8 cellular contexts compared by ENCODE assay signal in the genomic region with DNA sequence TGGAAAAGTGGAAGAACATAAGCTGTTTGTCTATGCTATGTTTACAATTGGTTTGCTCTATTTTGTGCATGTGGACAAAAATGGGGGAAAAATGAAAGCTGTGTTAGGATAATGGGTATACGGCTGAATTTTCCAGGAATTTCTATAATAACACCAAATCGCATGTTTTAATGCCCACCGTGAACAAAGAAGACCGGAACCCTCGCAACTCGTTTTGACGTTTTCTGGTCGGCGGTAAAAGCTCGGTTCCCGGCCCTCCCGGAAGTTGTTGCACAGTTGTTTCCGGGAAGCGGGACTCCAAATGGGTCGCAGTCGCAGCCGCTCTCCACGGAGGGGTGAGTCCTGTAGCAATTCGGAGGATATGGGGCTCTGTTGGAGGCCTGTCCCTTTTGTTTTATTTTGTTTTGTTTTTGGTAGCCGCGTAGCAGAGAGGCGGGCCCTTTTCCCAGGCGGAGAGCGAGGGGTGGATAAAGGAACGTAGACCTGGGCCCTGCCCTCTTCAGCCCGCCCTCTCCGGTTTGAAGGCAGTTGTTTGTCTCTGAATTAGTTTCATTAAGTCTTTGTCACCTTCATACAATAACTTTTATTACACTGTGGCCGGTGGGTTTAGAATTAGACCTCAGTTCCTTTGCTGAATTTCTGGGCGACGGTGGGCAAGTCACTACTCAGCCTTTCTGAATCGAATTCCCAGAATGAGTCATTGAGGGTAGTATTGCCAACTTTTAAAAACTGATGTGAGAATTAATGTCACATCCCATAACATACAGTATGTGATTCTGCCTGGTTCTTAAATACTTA. TPM values are rescaled to one million over a fixed set of nuclear protein-coding genes. Genes with fewer than 3 reads are reported as not detected.
DNase-seq lines count a peak whose midpoint lies in the region; ATAC-seq and TF ChIP-seq lines count a peak whose summit lies in the region.

A gene with protein sequence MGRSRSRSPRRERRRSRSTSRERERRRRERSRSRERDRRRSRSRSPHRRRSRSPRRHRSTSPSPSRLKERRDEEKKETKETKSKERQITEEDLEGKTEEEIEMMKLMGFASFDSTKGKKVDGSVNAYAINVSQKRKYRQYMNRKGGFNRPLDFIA (plus strand): TSS at position 273 of the 798 bp plus-strand sequence. CDS start 29 bp downstream, at position 302.

- peak within 1 kb of the TSS; percentile 99 for H2AFZ ChIP-seq in HCT116 (ENCODE audit: low read depth, low read length, poor library complexity, severe bottlenecking)

- RAD21 ChIA-PET in HCT116 (lab: Charles Lee; ENCODE audit: low non-redundant PET in 1 of 2, low total read pairs in 2 of 2, uncharacterized antibody in 2 of 2, unreplicated experiment in 2 of 2) = interaction anchor here (0.7 to 1.3 kb wide), 2 partner anchors 169 kb away, joined by 3 to 4 read pairs; no protein-coding TSS in a partner anchor

- no peaks in the 10 kb centered on the region for H4K20me1 ChIP-seq in HCT116 (ENCODE audit: insufficient read depth)

- peak within 1 kb of the TSS; percentile 76 for H3K9ac ChIP-seq in HCT116 (ENCODE audit: low read length)

- peak within 1 kb of the TSS; percentile 80 for H3K4me2 ChIP-seq in HCT116 (ENCODE audit: low read length)

- CTCF ChIA-PET in HCT116 (lab: Charles Lee) = interaction anchor here (2.8 kb wide), 1 partner anchor 169 kb away, joined by 18 read pairs; no protein-coding TSS in a partner anchor

- H3K79me2 ChIP-seq in HCT116 (ENCODE audit: insufficient read depth, low read length) = peaks cover 26% of the 10 kb centered on the region

- DNase-seq in EH (ENCODE audit: low read depth) (peak; percentile 82), HCT116 (ENCODE audit: low read depth, low spot score) (peak; percentile 67), NCI-H187 treated with DMSO at 0.1 percent for 48 hours (lab: John Stamatoyannopoulos, UW) (peak; percentile 53), T-helper 22 cell (ENCODE audit: low read depth) (peak; percentile 61), anterior cingulate cortex (lab: John Stamatoyannopoulos, UW) (peak in 57 of 58 donors; percentile 16 to 90 (median 67)), right atrium auricular region (ENCODE audit: low spot score) (peak; percentile 83), prostate gland (ENCODE audit: low spot score) (peak; percentile 65)

- no peaks in the 10 kb centered on the region for H3K9me2 ChIP-seq in HCT116 (ENCODE audit: insufficient read depth)

- POLR2A ChIA-PET in HCT116 (lab: Charles Lee) = interaction anchor here (0.9 to 1.0 kb wide), 2 partner anchors 20 to 21 kb away, joined by 3 to 4 read pairs; a partner anchor contains a TSS

- no peaks in the 10 kb centered on the region for H3K9me3 ChIP-seq in HCT116 (ENCODE audit: control insufficient read depth in 1 of 2, insufficient read depth in 1 of 2, low read depth in 1 of 2, low read length in 2 of 2)
- H3K9me3 ChIP-seq in right atrium auricular region = no peaks in the 10 kb centered on the region
- no peaks in the 10 kb centered on the region for H3K9me3 ChIP-seq in prostate gland

- H3K27me3 ChIP-seq in HCT116 (ENCODE audit: insufficient read depth, low read length) = no peaks in the 10 kb centered on the region
- H3K27me3 ChIP-seq in right atrium auricular region = no peaks in the 10 kb centered on the region
- H3K27me3 ChIP-seq in prostate gland (replicated peaks; ENCODE audit: insufficient read depth) = no peaks in the 10 kb centered on the region

- no peak for TF ChIP-seq POLR2A in HCT116 (IDR thresholded peaks at IDR 0.05; ENCODE audit: borderline replicate concordance, extremely low read depth, insufficient read depth, insufficient read length)
- TF ChIP-seq POLR2A in prostate gland (IDR thresholded peaks at IDR 0.05) = peak; percentile 20

- H3K36me3 ChIP-seq in HCT116 (ENCODE audit: control insufficient read depth in 1 of 2, insufficient read depth in 2 of 2, low read length in 2 of 2) (peaks cover 3 to 19% of the 10 kb centered on the region in 2 experiments; a peak in 3 of 4 replicates), right atrium auricular region (peaks cover 22% of the 10 kb centered on the region), prostate gland (no peaks in the 10 kb centered on the region), urinary bladder (ENCODE audit: insufficient read depth) (peaks cover 3% of the 10 kb centered on the region)

- H3K4me3 ChIP-seq in HCT116 (replicated peaks in 1 of 2; ENCODE audit: low read depth in 1 of 2, low read length in 2 of 2) (peak within 1 kb of the TSS; percentile 71 to 89), right atrium auricular region (peak within 1 kb of the TSS; percentile 71 to 79), prostate gland (peak within 1 kb of the TSS; percentile 54 to 61), urinary bladder (ENCODE audit: low read depth, low read length) (peak within 1 kb of the TSS; percentile 68)

- TF ChIP-seq CTCF in HCT116 (IDR thresholded peaks at IDR 0.05 in 2 of 3, conservative IDR thresholded peaks at IDR 0.05 in 1 of 3; ENCODE audit: borderline replicate concordance in 1 of 3, insufficient read depth in 1 of 3, low read depth in 2 of 3, low read length in 2 of 3) (no peak), right atrium auricular region (IDR thresholded peaks at IDR 0.05) (no peak), prostate gland (IDR thresholded peaks at IDR 0.05) (no peak)

- peak; percentile 90 for ATAC-seq in HCT116

- H3K4me1 ChIP-seq in HCT116 (ENCODE audit: control insufficient read depth in 1 of 2, insufficient read depth in 2 of 2, low read length in 2 of 2) (peaks cover 10 to 12% of the 10 kb centered on the region in 2 experiments), right atrium auricular region (peaks cover 0 to 13% of the 10 kb centered on the region in 2 donors), prostate gland (replicated peaks) (no peaks in the 10 kb centered on the region), urinary bladder (ENCODE audit: insufficient read depth) (peaks cover 2% of the 10 kb centered on the region)

- H3K27ac ChIP-seq in HCT116 (ENCODE audit: low read depth, low read length) = peak within 1 kb of the TSS; percentile 63
- peak within 1 kb of the TSS; percentile 69 to 86 for H3K27ac ChIP-seq in right atrium auricular region
- H3K27ac ChIP-seq in prostate gland = peak within 1 kb of the TSS; percentile 82 to 84
- peak within 1 kb of the TSS; percentile 70 for H3K27ac ChIP-seq in urinary bladder (ENCODE audit: low read depth)

- intact Hi-C loops in HCT116 (cut with micrococcal nuclease) (loop anchor here (2.0 kb wide), 1 partner anchor 169 kb away; no protein-coding TSS in a partner anchor), prostate gland (cut with DNase I) (no loop called here)

- 0 out of 2 replicates have a peak, but pooled peaks have one; percentile 1 for TF ChIP-seq RAD21 in HCT116 (IDR thresholded peaks at IDR 0.05; ENCODE audit: low read depth)

- TSS peak; percentile 71 for BruUV-seq in HCT116 (replicated peaks; lab: Mats Ljungman, UMichigan)

- under 1% methylated on average over 31 of the region's 31 CpGs for WGBS in prostate gland
- under 1% methylated on average over 31 of the region's 31 CpGs for WGBS in urinary bladder

TF ChIP-seq in HCT116, 20 proteins besides CTCF, POLR2A, EP300 and RAD21 (continues in another document):
- TF ChIP-seq, protein P1, sequence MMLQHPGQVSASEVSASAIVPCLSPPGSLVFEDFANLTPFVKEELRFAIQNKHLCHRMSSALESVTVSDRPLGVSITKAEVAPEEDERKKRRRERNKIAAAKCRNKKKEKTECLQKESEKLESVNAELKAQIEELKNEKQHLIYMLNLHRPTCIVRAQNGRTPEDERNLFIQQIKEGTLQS (IDR thresholded peaks at IDR 0.05) = no peak
- TF ChIP-seq, protein P2, sequence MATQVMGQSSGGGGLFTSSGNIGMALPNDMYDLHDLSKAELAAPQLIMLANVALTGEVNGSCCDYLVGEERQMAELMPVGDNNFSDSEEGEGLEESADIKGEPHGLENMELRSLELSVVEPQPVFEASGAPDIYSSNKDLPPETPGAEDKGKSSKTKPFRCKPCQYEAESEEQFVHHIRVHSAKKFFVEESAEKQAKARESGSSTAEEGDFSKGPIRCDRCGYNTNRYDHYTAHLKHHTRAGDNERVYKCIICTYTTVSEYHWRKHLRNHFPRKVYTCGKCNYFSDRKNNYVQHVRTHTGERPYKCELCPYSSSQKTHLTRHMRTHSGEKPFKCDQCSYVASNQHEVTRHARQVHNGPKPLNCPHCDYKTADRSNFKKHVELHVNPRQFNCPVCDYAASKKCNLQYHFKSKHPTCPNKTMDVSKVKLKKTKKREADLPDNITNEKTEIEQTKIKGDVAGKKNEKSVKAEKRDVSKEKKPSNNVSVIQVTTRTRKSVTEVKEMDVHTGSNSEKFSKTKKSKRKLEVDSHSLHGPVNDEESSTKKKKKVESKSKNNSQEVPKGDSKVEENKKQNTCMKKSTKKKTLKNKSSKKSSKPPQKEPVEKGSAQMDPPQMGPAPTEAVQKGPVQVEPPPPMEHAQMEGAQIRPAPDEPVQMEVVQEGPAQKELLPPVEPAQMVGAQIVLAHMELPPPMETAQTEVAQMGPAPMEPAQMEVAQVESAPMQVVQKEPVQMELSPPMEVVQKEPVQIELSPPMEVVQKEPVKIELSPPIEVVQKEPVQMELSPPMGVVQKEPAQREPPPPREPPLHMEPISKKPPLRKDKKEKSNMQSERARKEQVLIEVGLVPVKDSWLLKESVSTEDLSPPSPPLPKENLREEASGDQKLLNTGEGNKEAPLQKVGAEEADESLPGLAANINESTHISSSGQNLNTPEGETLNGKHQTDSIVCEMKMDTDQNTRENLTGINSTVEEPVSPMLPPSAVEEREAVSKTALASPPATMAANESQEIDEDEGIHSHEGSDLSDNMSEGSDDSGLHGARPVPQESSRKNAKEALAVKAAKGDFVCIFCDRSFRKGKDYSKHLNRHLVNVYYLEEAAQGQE (IDR thresholded peaks at IDR 0.05; ENCODE audit: low read depth) = no peak
- TF ChIP-seq ZNF274 (IDR thresholded peaks at IDR 0.05; ENCODE audit: low read depth, low read length) = no peak
- no peak for TF ChIP-seq JUND (IDR thresholded peaks at IDR 0.05)
- peak; percentile 74 for TF ChIP-seq SP1 (IDR thresholded peaks at IDR 0.05; ENCODE audit: low read depth)
- TF ChIP-seq FOSL1 (IDR thresholded peaks at IDR 0.05; ENCODE audit: low read depth) = no peak
- no peak for TF ChIP-seq TCF7L2 (IDR thresholded peaks at IDR 0.05; ENCODE audit: borderline replicate concordance, extremely low read depth, insufficient read depth, insufficient read length)

RNA-seq across cellular contexts. Expression of the gene that starts here (rescaled TPM):
- total RNA-seq in HCT116 (2021; ENCODE audit: unreplicated experiment) = 44.4 TPM
- polyA plus RNA-seq in HCT116 (2012) = 25.6 and 27.5 TPM in 2 replicates
- total RNA-seq in right atrium auricular region = 10 to 100 TPM; 61.7 to 73.3 TPM
- 10 to 100 TPM; 52.1 to 69.1 TPM for total RNA-seq in prostate gland
- total RNA-seq in urinary bladder = 39.6 TPM
- 49.4 TPM for polyA plus RNA-seq in urinary bladder

Comparison
In these comparisons a context has a peak if more than half of its experiments do, and no peak if none do; other contexts are left out.
1. Peak in every context shown above with its lines: DNase-seq, ATAC-seq, H3K4me3 ChIP-seq and H3K27ac ChIP-seq.